ENCODE assay signal across 9 cellular contexts in the genomic region with DNA sequence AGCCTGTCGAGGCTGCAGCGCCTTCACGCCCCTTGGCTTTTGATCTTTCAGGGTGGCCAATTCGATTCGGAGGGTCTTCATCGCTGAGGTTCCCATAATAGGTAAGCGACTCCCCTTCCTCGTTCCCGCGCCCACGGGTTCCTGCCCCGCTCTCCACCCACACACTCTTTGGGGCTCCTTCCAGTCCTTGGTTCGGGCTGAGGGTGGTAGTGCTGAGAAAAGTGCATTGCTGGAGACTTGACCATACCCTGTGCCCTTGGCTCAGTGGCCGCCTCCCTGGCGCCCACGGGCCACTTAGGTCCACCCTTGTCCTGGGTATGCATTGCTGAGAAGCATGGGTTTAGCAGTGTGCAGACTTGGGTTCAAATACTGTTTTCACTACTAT. TPM values are rescaled to one million over a fixed set of nuclear protein-coding genes. Genes with fewer than 3 reads are reported as not detected.
DNase-seq lines count a peak whose midpoint lies in the region; ATAC-seq, FAIRE-seq and TF ChIP-seq lines count a peak whose summit lies in the region.
"Had no signal": no experiment of that assay in that cellular context is flagged by ENCODE, and none has a peak within 500 bp of the region (broad histone marks: within the 10 kb centered on the region; RNA-seq: fewer than 3 reads in every experiment).

No MANE protein-coding gene starts in this region.

- 0 out of 2 replicates have a peak overlapping the region, but pooled peaks have one; percentile 5 for H2AFZ ChIP-seq in GM12878 (ENCODE audit: control insufficient read depth, low read depth, low read length)

- H3K27me3 ChIP-seq in GM12878 (replicated peaks in 1 of 2; ENCODE audit: control insufficient read depth in 2 of 2, insufficient read depth in 2 of 2, low read length in 1 of 2), result no peaks in the 10 kb centered on the region
- H3K27me3 ChIP-seq in transverse colon, result no peaks in the 10 kb centered on the region

- peak overlapping the region; percentile 86 for H3K9ac ChIP-seq in GM12878 (ENCODE audit: control insufficient read depth, insufficient read depth, low read length)

- FAIRE-seq in GM12878 (lab: Jason Lieb, UNC), result no peak

- peaks cover 22% of the 10 kb centered on the region for H3K4me1 Mint-ChIP-seq in CD14-positive monocyte

- peaks cover 0 to 3% (median 3%) of the 10 kb centered on the region in 3 donors for H3K27me3 Mint-ChIP-seq in CD14-positive monocyte (ENCODE audit: low read depth in 3 of 3)

- H3K27ac ChIP-seq in GM12878 (ENCODE audit: control insufficient read depth, insufficient read depth) (peak overlapping the region; percentile 64), transverse colon (peak overlapping the region; percentile 85 to 92 (median 88))

- SMC1A ChIA-PET in GM12878 (lab: Charles Lee; ENCODE audit: uncharacterized antibody, unreplicated experiment), result interaction anchor here (1.2 to 2.3 kb wide), 2 partner anchors 57 to 59 kb away, joined by 4 to 9 read pairs; no protein-coding TSS in a partner anchor

- H3K36me3 ChIP-seq in GM12878 (ENCODE audit: control insufficient read depth in 2 of 2, insufficient read depth in 2 of 2, low read length in 1 of 2) (peaks cover 9 to 28% of the 10 kb centered on the region in 2 experiments), transverse colon (peaks cover 0 to 37% (median 15%) of the 10 kb centered on the region in 4 donors)

- peaks cover 66% of the 10 kb centered on the region in 2 donors for H3K36me3 Mint-ChIP-seq in CD14-positive monocyte

- POLR2A ChIA-PET in GM12878 (lab: Charles Lee), result interaction anchor here (0.6 to 4.5 kb wide), 6 partner anchors 13 to 850 kb away, joined by 3 to 14 read pairs (median 3); a partner anchor contains a TSS

- H3K4me3 ChIP-seq in GM12878 (peak overlapping the region; percentile 98), lower leg skin (ENCODE audit: low read depth, poor library complexity, severe bottlenecking) (peak overlapping the region; percentile 54), transverse colon (peak overlapping the region; percentile 85 to 100 (median 93))

- CTCF ChIA-PET in GM12878 (lab: Yijun Ruan, JAX), result interaction anchor here (0.8 to 7.0 kb wide), 19 partner anchors 12 to 275 kb away, joined by 3 to 51 read pairs (median 5); a partner anchor contains a TSS

- TF ChIP-seq RAD21 in GM12878 (IDR thresholded peaks at IDR 0.05; ENCODE audit: insufficient read depth, low read depth, low read length), result no peak

- DNase-seq in CD14-positive monocyte (ENCODE audit: low spot score), result no peak
- no peak for DNase-seq in GM12878 (ENCODE audit: low read depth, low spot score)
- DNase-seq in lower leg skin (ENCODE audit: low spot score in 2 of 2), result peak in 1 of 2 donors; percentile 80
- no peak for DNase-seq in transverse colon
- no peak for DNase-seq in NCI-H187 (lab: John Stamatoyannopoulos, UW)
- DNase-seq in hippocampal formation (lab: John Stamatoyannopoulos, UW), result no peak

- H3K4me1 ChIP-seq in GM12878 (ENCODE audit: control insufficient read depth, insufficient read depth, low read length) (peaks cover 7% of the 10 kb centered on the region), transverse colon (peaks cover 11 to 19% (median 14%) of the 10 kb centered on the region in 4 donors)

- RAD21 ChIA-PET in GM12878 (lab: Charles Lee; ENCODE audit: unreplicated experiment), result interaction anchor here (0.7 to 1.8 kb wide), 5 partner anchors 14 to 83 kb away, joined by 3 to 6 read pairs (median 4); a partner anchor contains a TSS

- H3K9me3 Mint-ChIP-seq in CD14-positive monocyte, result no peaks in the 10 kb centered on the region

- H3K4me3 Mint-ChIP-seq in CD14-positive monocyte, result peak overlapping the region; percentile 99

- in situ Hi-C loops in GM12878 (cut with MboI), result no loop called here
- in situ Hi-C loops in transverse colon (cut with MboI; ENCODE audit: low pct_ligation_motif_present in 1 of 4, low pct_unique_long_range_greater_than_20kb in 1 of 4, low sequenced_read_pairs in 3 of 4), result no loop called here

- H3K79me2 ChIP-seq in GM12878 (ENCODE audit: control insufficient read depth, insufficient read depth, low read length), result peaks cover 18% of the 10 kb centered on the region

- TF ChIP-seq CTCF in CD14-positive monocyte (IDR thresholded peaks at IDR 0.05) (no peak), GM12878 (IDR thresholded peaks at IDR 0.05 in 2 of 3, conservative IDR thresholded peaks at IDR 0.05 in 1 of 3; ENCODE audit: control insufficient read depth in 2 of 3, extremely low read depth in 1 of 3, insufficient read depth in 1 of 3, low read depth in 3 of 3, low read length in 3 of 3) (no peak), lower leg skin (IDR thresholded peaks at IDR 0.05) (no peak), transverse colon (IDR thresholded peaks at IDR 0.05) (no peak)

- H3K9me3 ChIP-seq in GM12878 (replicated peaks; ENCODE audit: control insufficient read depth, insufficient read depth, low read length) (no peaks in the 10 kb centered on the region), transverse colon (no peaks in the 10 kb centered on the region)

- intact Hi-C loops in CD14-positive monocyte (cut with micrococcal nuclease), result loop anchor here in 1 of 2 donors (2.0 to 10.0 kb wide), 2 partner anchors 16 to 272 kb away; a partner anchor contains a TSS
- intact Hi-C loops in GM12878 (cut with micrococcal nuclease; ENCODE audit: unreplicated experiment), result loop anchor here (1.0 to 5.0 kb wide), 2 partner anchors 54 to 163 kb away; no protein-coding TSS in a partner anchor
- intact Hi-C loops in lower leg skin (cut with DNase I; ENCODE audit: low total_unique reads), result no loop called here
- intact Hi-C loops in transverse colon (cut with DNase I; ENCODE audit: low total_unique reads), result no loop called here

- TF ChIP-seq EP300 in GM12878 (IDR thresholded peaks at IDR 0.05; ENCODE audit: borderline replicate concordance in 1 of 2, control insufficient read depth in 1 of 2, low read depth in 2 of 2, low read length in 2 of 2) (no peak), transverse colon (IDR thresholded peaks at IDR 0.05; ENCODE audit: low read depth) (no peak)

- H3K27ac Mint-ChIP-seq in CD14-positive monocyte, result peak overlapping the region; percentile 70 to 99 (median 97)

- H3K4me2 ChIP-seq in GM12878 (ENCODE audit: control insufficient read depth, insufficient read depth), result peak overlapping the region; percentile 93

- WGBS in GM12878 (ENCODE audit: insufficient coverage, insufficient replicate concordance, low lambda C conversion rate, missing lambda C conversion rate), result under 1% methylated on average over 16 of the region's 16 CpGs
- 1% methylated on average over 16 of the region's 16 CpGs for WGBS in lower leg skin, 2 donors
- 0% methylated on average over 3 to 16 of the region's 16 CpGs for WGBS in transverse colon (ENCODE audit: low coverage in 1 of 2), 2 donors

- ATAC-seq in HG03342 (IDR thresholded peaks at IDR 0.05; ENCODE audit: unreplicated experiment), result peak; percentile 3
- ATAC-seq in GM12878, result peak; percentile 74
- ATAC-seq in GM21360 (IDR thresholded peaks at IDR 0.05; ENCODE audit: unreplicated experiment), result no peak

- no peak for TF ChIP-seq POLR2A in GM12878 (IDR thresholded peaks at IDR 0.05; ENCODE audit: low read depth, low read length)
- no peak for TF ChIP-seq POLR2A in lower leg skin (IDR thresholded peaks at IDR 0.05)
- TF ChIP-seq POLR2A in transverse colon (IDR thresholded peaks at IDR 0.05), result no peak

- BruUV-seq in GM12878 (replicated peaks; lab: Mats Ljungman, UMichigan), result no TSS peak

- no peaks in the 10 kb centered on the region for H4K20me1 ChIP-seq in GM12878 (ENCODE audit: control insufficient read depth, insufficient read depth)

RNA-seq across cellular contexts. Expression of a gene that starts 0.5 kb away (rescaled TPM):
- polyA plus RNA-seq in CD14-positive monocyte (10 to 100 TPM; 22.6 to 24.4 TPM), GM12878 (2011; rRNA removed) (60.6 and 93.0 TPM in 2 replicates), GM12878 (2014; fragmentation: Illumina TruSeq; extraction: Trizol) (52.2 and 59.5 TPM in 2 replicates), GM12878 (2014; fragmentation: Nextera tagmentation; extraction: Ambion mirVana) (10 to 100 TPM; 26.9 to 40.2 TPM), GM12878 (2014; rRNA removed) (70.0 and 77.6 TPM in 2 replicates), GM12878 (2016; fragmentation: Nextera tagmentation; extraction: Ambion mirVana) (10 to 100 TPM; 56.6 to 59.0 TPM)
- total RNA-seq in GM12878 (2013; cell fraction: nucleolus; rRNA removed), result 42.8 and 61.6 TPM in 2 replicates
- total RNA-seq in GM12878 (2014; rRNA removed) (78.7 and 88.8 TPM in 2 replicates), GM12878 (2014; rRNA removed; fragmentation: Illumina TruSeq; extraction: Trizol) (44.1 and 45.0 TPM in 2 replicates), GM12878 (2021) (45.0 and 46.5 TPM in 2 replicates), lower leg skin (100 to 1,000 TPM in 2 of 4 donors, 10 to 100 TPM in 2; 87.9 to 128 (median 98.1) TPM), transverse colon (100 to 1,000 TPM in 1 of 4 donors, 10 to 100 TPM in 3; 39.2 to 104 (median 72.7) TPM)
- 34.8 TPM for polyA plus RNA-seq in GM12878 (2011; ENCODE audit: low read depth)
- polyA plus RNA-seq in GM12878 (2011; cell fraction: cytosol; rRNA removed), result 102 and 130 TPM in 2 replicates
- polyA plus RNA-seq in GM12878 (2011; cell fraction: nucleus; rRNA removed), result 110 and 118 TPM in 2 replicates
- polyA plus RNA-seq in GM12878 (2012), result 46.6 and 54.1 TPM in 2 replicates
- 104 and 124 TPM in 2 replicates for polyA minus RNA-seq in GM12878 (2011; rRNA and poly(A)+ RNA removed)
- polyA minus RNA-seq in GM12878 (2011; cell fraction: cytosol; rRNA and poly(A)+ RNA removed), result 28.5 and 32.4 TPM in 2 replicates
- 46.9 and 65.8 TPM in 2 replicates for polyA minus RNA-seq in GM12878 (2011; cell fraction: nucleus; rRNA and poly(A)+ RNA removed)

RNA-seq across cellular contexts. Expression of a gene that starts 15.7 kb away (rescaled TPM):
- polyA plus RNA-seq in CD14-positive monocyte, result 10 to 100 TPM; 32.7 to 38.4 TPM
- 53.1 and 55.9 TPM in 2 replicates for total RNA-seq in GM12878 (2013; cell fraction: nucleolus; rRNA removed)
- total RNA-seq in GM12878 (2014; rRNA removed), result 50.3 and 51.3 TPM in 2 replicates
- total RNA-seq in GM12878 (2014; rRNA removed; fragmentation: Illumina TruSeq; extraction: Trizol), result 40.1 and 43.0 TPM in 2 replicates
- 35.2 and 42.7 TPM in 2 replicates for total RNA-seq in GM12878 (2021)
- 26.5 TPM for polyA plus RNA-seq in GM12878 (2011; ENCODE audit: low read depth)
- polyA plus RNA-seq in GM12878 (2011; rRNA removed), result 52.6 and 64.7 TPM in 2 replicates
- polyA plus RNA-seq in GM12878 (2011; cell fraction: cytosol; rRNA removed), result 71.8 TPM in 2 replicates
- polyA plus RNA-seq in GM12878 (2011; cell fraction: nucleus; rRNA removed), result 86.9 and 120 TPM in 2 replicates
- 26.2 and 31.8 TPM in 2 replicates for polyA plus RNA-seq in GM12878 (2012)
- polyA plus RNA-seq in GM12878 (2014; fragmentation: Illumina TruSeq; extraction: Trizol), result 55.9 and 56.5 TPM in 2 replicates
- polyA plus RNA-seq in GM12878 (2014; fragmentation: Nextera tagmentation; extraction: Ambion mirVana), result 10 to 100 TPM; 24.1 to 32.7 TPM
- 48.9 and 57.9 TPM in 2 replicates for polyA plus RNA-seq in GM12878 (2014; rRNA removed)
- 10 to 100 TPM; 69.7 to 79.7 TPM for polyA plus RNA-seq in GM12878 (2016; fragmentation: Nextera tagmentation; extraction: Ambion mirVana)
- 48.5 and 55.0 TPM in 2 replicates for polyA minus RNA-seq in GM12878 (2011; rRNA and poly(A)+ RNA removed)
- 14.0 and 23.3 TPM in 2 replicates for polyA minus RNA-seq in GM12878 (2011; cell fraction: cytosol; rRNA and poly(A)+ RNA removed)
- polyA minus RNA-seq in GM12878 (2011; cell fraction: nucleus; rRNA and poly(A)+ RNA removed), result 22.1 and 29.3 TPM in 2 replicates
- 10 to 100 TPM; 38.7 to 55.3 (median 52.2) TPM for total RNA-seq in lower leg skin
- total RNA-seq in transverse colon, result 100 to 1,000 TPM; 113 to 154 (median 148) TPM

RNA-seq across cellular contexts. Expression of a gene that starts 15.8 kb away (rescaled TPM):
- polyA plus RNA-seq in CD14-positive monocyte (10 to 100 TPM; 42.1 to 46.5 TPM), GM12878 (2011; rRNA removed) (42.0 and 50.0 TPM in 2 replicates), GM12878 (2014; fragmentation: Illumina TruSeq; extraction: Trizol) (53.6 and 59.0 TPM in 2 replicates), GM12878 (2014; fragmentation: Nextera tagmentation; extraction: Ambion mirVana) (100 to 1,000 TPM; 118 to 150 TPM), GM12878 (2014; rRNA removed) (44.8 and 52.7 TPM in 2 replicates), GM12878 (2016; fragmentation: Nextera tagmentation; extraction: Ambion mirVana) (10 to 100 TPM; 90.9 to 92.2 TPM)
- total RNA-seq in GM12878 (2013; cell fraction: nucleolus; rRNA removed), result 39.4 and 45.1 TPM in 2 replicates
- total RNA-seq in GM12878 (2014; rRNA removed) (54.3 and 55.0 TPM in 2 replicates), GM12878 (2014; rRNA removed; fragmentation: Illumina TruSeq; extraction: Trizol) (43.0 and 46.2 TPM in 2 replicates), GM12878 (2021) (51.4 and 53.3 TPM in 2 replicates), lower leg skin (10 to 100 TPM; 20.9 to 40.8 (median 30.7) TPM), transverse colon (10 to 100 TPM; 20.9 to 48.3 (median 40.5) TPM)
- polyA plus RNA-seq in GM12878 (2011; ENCODE audit: low read depth), result 24.8 TPM
- 50.9 and 54.3 TPM in 2 replicates for polyA plus RNA-seq in GM12878 (2011; cell fraction: cytosol; rRNA removed)
- 33.6 and 36.6 TPM in 2 replicates for polyA plus RNA-seq in GM12878 (2011; cell fraction: nucleus; rRNA removed)
- 23.6 and 29.3 TPM in 2 replicates for polyA plus RNA-seq in GM12878 (2012)
- polyA minus RNA-seq in GM12878 (2011; rRNA and poly(A)+ RNA removed), result 34.0 and 37.7 TPM in 2 replicates
- polyA minus RNA-seq in GM12878 (2011; cell fraction: cytosol; rRNA and poly(A)+ RNA removed), result 8.7 and 12.7 TPM in 2 replicates
- 12.8 and 15.7 TPM in 2 replicates for polyA minus RNA-seq in GM12878 (2011; cell fraction: nucleus; rRNA and poly(A)+ RNA removed)

RNA-seq across cellular contexts. Expression of a gene that starts 23.3 kb away (rescaled TPM):
- under 1 TPM in 1 of 2 donors, not detected in 1; 0.09 TPM for polyA plus RNA-seq in CD14-positive monocyte
- 3.1 and 6.2 TPM in 2 replicates for total RNA-seq in GM12878 (2013; cell fraction: nucleolus; rRNA removed)
- total RNA-seq in GM12878 (2014; rRNA removed), result 2.1 and 2.2 TPM in 2 replicates
- 1.1 and 1.2 TPM in 2 replicates for total RNA-seq in GM12878 (2014; rRNA removed; fragmentation: Illumina TruSeq; extraction: Trizol)
- 2.9 and 3.0 TPM in 2 replicates for total RNA-seq in GM12878 (2021)
- 2.1 TPM for polyA plus RNA-seq in GM12878 (2011; ENCODE audit: low read depth)
- 4.1 and 7.0 TPM in 2 replicates for polyA plus RNA-seq in GM12878 (2011; rRNA removed)
- polyA plus RNA-seq in GM12878 (2011; cell fraction: cytosol; rRNA removed), result 9.7 and 11.2 TPM in 2 replicates
- 18.4 and 23.2 TPM in 2 replicates for polyA plus RNA-seq in GM12878 (2011; cell fraction: nucleus; rRNA removed)
- 3.5 and 3.6 TPM in 2 replicates for polyA plus RNA-seq in GM12878 (2012)
- 0.60 and 1.6 TPM in 2 replicates for polyA plus RNA-seq in GM12878 (2014; fragmentation: Illumina TruSeq; extraction: Trizol)
- under 1 TPM in 1 of 2 experiments, not detected in 1; 0.20 TPM for polyA plus RNA-seq in GM12878 (2014; fragmentation: Nextera tagmentation; extraction: Ambion mirVana)
- polyA plus RNA-seq in GM12878 (2014; rRNA removed), result 2.4 and 2.9 TPM in 2 replicates
- polyA plus RNA-seq in GM12878 (2016; fragmentation: Nextera tagmentation; extraction: Ambion mirVana), result 1 to 10 TPM; 3.4 to 3.6 TPM
- 2.9 and 5.9 TPM in 2 replicates for polyA minus RNA-seq in GM12878 (2011; rRNA and poly(A)+ RNA removed)
- 1.7 and 2.5 TPM in 2 replicates for polyA minus RNA-seq in GM12878 (2011; cell fraction: cytosol; rRNA and poly(A)+ RNA removed)
- 2.7 and 3.3 TPM in 2 replicates for polyA minus RNA-seq in GM12878 (2011; cell fraction: nucleus; rRNA and poly(A)+ RNA removed)
- total RNA-seq in lower leg skin, result 10 to 100 TPM; 38.9 to 60.5 (median 44.6) TPM
- 100 to 1,000 TPM in 3 of 4 donors, 10 to 100 TPM in 1; 57.9 to 312 (median 143) TPM for total RNA-seq in transverse colon

RNA-seq across cellular contexts. Expression of a gene that starts 58.4 kb away (rescaled TPM):
- polyA plus RNA-seq in CD14-positive monocyte (not detected), GM12878 (2011; rRNA removed) (0.92 and 1.2 TPM in 2 replicates), GM12878 (2014; fragmentation: Illumina TruSeq; extraction: Trizol) (26.2 and 55.9 TPM in 2 replicates), GM12878 (2014; fragmentation: Nextera tagmentation; extraction: Ambion mirVana) (10 to 100 TPM; 26.4 to 31.2 TPM), GM12878 (2014; rRNA removed) (84.9 and 107 TPM in 2 replicates), GM12878 (2016; fragmentation: Nextera tagmentation; extraction: Ambion mirVana) (10 to 100 TPM; 28.3 to 35.2 TPM)
- total RNA-seq in GM12878 (2013; cell fraction: nucleolus; rRNA removed), result not detected in 2 replicates
- total RNA-seq in GM12878 (2014; rRNA removed) (66.1 and 72.0 TPM in 2 replicates), GM12878 (2014; rRNA removed; fragmentation: Illumina TruSeq; extraction: Trizol) (54.8 and 54.9 TPM in 2 replicates), GM12878 (2021) (33.1 and 39.5 TPM in 2 replicates), lower leg skin (1 to 10 TPM in 1 of 4 donors, not detected in 3; 1.1 TPM), transverse colon (1 to 10 TPM in 1 of 4 donors, not detected in 3; 1.4 TPM)
- 5.6 TPM for polyA plus RNA-seq in GM12878 (2011; ENCODE audit: low read depth)
- 2.1 and 2.4 TPM in 2 replicates for polyA plus RNA-seq in GM12878 (2011; cell fraction: cytosol; rRNA removed)
- polyA plus RNA-seq in GM12878 (2011; cell fraction: nucleus; rRNA removed), result 0.59 and 1.1 TPM in 2 replicates
- polyA plus RNA-seq in GM12878 (2012), result 7.4 and 18.5 TPM in 2 replicates
- polyA minus RNA-seq in GM12878 (2011; rRNA and poly(A)+ RNA removed), result not detected in 2 replicates
- polyA minus RNA-seq in GM12878 (2011; cell fraction: cytosol; rRNA and poly(A)+ RNA removed), result not detected in 2 replicates
- polyA minus RNA-seq in GM12878 (2011; cell fraction: nucleus; rRNA and poly(A)+ RNA removed), result not detected in 2 replicates
- total RNA-seq: myocyte had no signal
